Comparison of ENCODE assay signal across 22 cellular contexts in the genomic region with DNA sequence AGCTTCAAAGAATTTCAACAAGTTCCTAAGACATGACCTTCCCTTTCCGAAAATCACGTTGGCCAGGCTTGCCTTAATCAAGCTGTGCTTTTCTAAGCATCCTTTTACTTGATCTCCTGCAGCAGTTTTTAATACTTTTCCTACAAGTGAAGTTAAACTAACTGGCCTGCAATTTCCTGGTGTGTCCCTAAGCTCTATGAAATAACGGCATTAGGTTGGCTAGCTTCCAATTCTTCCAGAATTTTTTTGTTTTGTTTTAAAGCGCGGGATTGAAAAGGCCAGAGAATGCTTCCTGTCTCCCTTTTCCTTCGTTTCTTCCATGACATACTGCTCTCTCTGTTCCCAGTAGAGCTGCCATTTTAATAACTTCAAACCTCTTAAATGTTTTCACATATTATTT. TPM values are rescaled to one million over a fixed set of nuclear protein-coding genes. Genes with fewer than 3 reads are reported as not detected.
DNase-seq lines count a peak whose midpoint lies in the region; FAIRE-seq and TF ChIP-seq lines count a peak whose summit lies in the region.
"Had no signal": no experiment of that assay in that cellular context is flagged by ENCODE, and none has a peak within 500 bp of the region (broad histone marks: within the 10 kb centered on the region; RNA-seq: fewer than 3 reads in every experiment).

No MANE protein-coding gene starts in this region.

- H3K27me3 ChIP-seq in fibroblast of lung (ENCODE audit: control insufficient read depth, insufficient read depth, low read length) (no peaks in the 10 kb centered on the region), uterus (no peaks in the 10 kb centered on the region)
- H3K27me3 ChIP-seq: MG63 had no signal

- H3K4me3 Mint-ChIP-seq in osteocyte (ENCODE audit: unreplicated experiment) = no peak overlapping the region
- H3K4me3 Mint-ChIP-seq: CD4-positive, alpha-beta memory T cell had no signal

- intact Hi-C loops in uterus (cut with DNase I; ENCODE audit: low total_unique reads) = no loop called here

- TF ChIP-seq CTCF in fibroblast of lung (conservative IDR thresholded peaks at IDR 0.05 in 1 of 2, IDR thresholded peaks at IDR 0.05 in 1 of 2; ENCODE audit: low read depth in 1 of 2, low read length in 2 of 2) (no peak), osteocyte (IDR thresholded peaks at IDR 0.05) (no peak), uterus (IDR thresholded peaks at IDR 0.05) (no peak)

- H3K9me3 ChIP-seq in fibroblast of lung (ENCODE audit: control insufficient read depth, insufficient read depth, low read depth, low read length) = no peaks in the 10 kb centered on the region
- no peaks in the 10 kb centered on the region for H3K9me3 ChIP-seq in uterus

- H3K27ac ChIP-seq in fibroblast of lung (ENCODE audit: insufficient read depth, low read length) = no peak overlapping the region
- no peak overlapping the region for H3K27ac ChIP-seq in uterus

- H3K9ac ChIP-seq in fibroblast of lung (ENCODE audit: insufficient read depth, low read length) = no peak overlapping the region

- H3K9me3 Mint-ChIP-seq in osteocyte (ENCODE audit: unreplicated experiment) = peaks cover 4% of the 10 kb centered on the region

- no peaks in the 10 kb centered on the region for H3K36me3 Mint-ChIP-seq in osteocyte (ENCODE audit: unreplicated experiment)
- H3K36me3 Mint-ChIP-seq: CD4-positive, alpha-beta memory T cell had no signal

- peak; percentile 99 for FAIRE-seq in G401.6 (lab: Jason Lieb, UNC)
- FAIRE-seq: GM12892 had no signal

- DNase-seq in NCI-H69 (lab: John Stamatoyannopoulos, UW) (peak; percentile 27), fibroblast of lung (ENCODE audit: low read depth in 2 of 2) (peak in 1 of 2 donors; percentile 39), osteocyte (ENCODE audit: extremely low spot score, unreplicated experiment) (no peak), NCI-H524 treated with DMSO at 0.1 percent for 48 hours (lab: John Stamatoyannopoulos, UW) (no peak), uterus (no peak), glomerular visceral epithelial cell (ENCODE audit: extremely low spot score) (no peak)
- DNase-seq: Calu3; CD4-positive, alpha-beta memory T cell; DMS79 treated with DMSO at 0.1 percent for 48 hours; GOT3; KG1; MG63; NCI-H1092 treated with DMSO at 0.1 percent for 48 hours; NCI-H2081 treated with DMSO at 0.1 percent for 48 hours; NCI-H2227 treated with DMSO at 0.1 percent for 48 hours; NCI-H524; NK-92 treated with Interleukin-12 subunit alpha and Interleukin-12 subunit beta, amount 100 ng/mL, for 24 hours; OCI-M1; SIG-M5 had no signal

- peak overlapping the region; percentile 79 for H3K27ac Mint-ChIP-seq in osteocyte (ENCODE audit: unreplicated experiment)
- H3K27ac Mint-ChIP-seq: CD4-positive, alpha-beta memory T cell had no signal

- no peak overlapping the region for H3K4me3 ChIP-seq in fibroblast of lung (replicated peaks in 1 of 4; ENCODE audit: control extremely low read depth in 1 of 4, insufficient read depth in 1 of 4, low read depth in 3 of 4, low read length in 4 of 4)
- no peak overlapping the region for H3K4me3 ChIP-seq in uterus
- H3K4me3 ChIP-seq: MG63 had no signal

- H3K4me1 Mint-ChIP-seq in osteocyte (ENCODE audit: unreplicated experiment) = peaks cover 39% of the 10 kb centered on the region
- H3K4me1 Mint-ChIP-seq: CD4-positive, alpha-beta memory T cell had no signal

- no peak overlapping the region for H3K4me2 ChIP-seq in fibroblast of lung (ENCODE audit: extremely low read depth, insufficient read depth, low read length)

- no peaks in the 10 kb centered on the region for H3K79me2 ChIP-seq in fibroblast of lung (ENCODE audit: control insufficient read depth, insufficient read depth, low read length)

- H3K4me1 ChIP-seq in fibroblast of lung (ENCODE audit: control insufficient read depth, extremely low read depth, insufficient read depth, low read length) (peaks cover 2% of the 10 kb centered on the region), uterus (no peaks in the 10 kb centered on the region)

- H2AFZ ChIP-seq in fibroblast of lung (ENCODE audit: low read length) = peak overlapping the region; percentile 38

- TF ChIP-seq POLR2A in uterus (IDR thresholded peaks at IDR 0.05) = no peak

- no peaks in the 10 kb centered on the region for H3K27me3 Mint-ChIP-seq in osteocyte (ENCODE audit: unreplicated experiment)

- H3K36me3 ChIP-seq in fibroblast of lung (ENCODE audit: control insufficient read depth, insufficient read depth, low read length) (no peaks in the 10 kb centered on the region), uterus (no peaks in the 10 kb centered on the region)
- H3K36me3 ChIP-seq: MG63 had no signal

- no peaks in the 10 kb centered on the region for H4K20me1 ChIP-seq in fibroblast of lung (ENCODE audit: control insufficient read depth, extremely low read depth, insufficient read depth, low read length)

RNA-seq across cellular contexts. Expression of a gene that starts 40.3 kb away (rescaled TPM):
- under 0.01 and 0.33 TPM in 2 replicates for total RNA-seq in fibroblast of lung
- polyA plus RNA-seq in fibroblast of lung = 0.01 TPM in 1 of 2 replicates, not detected in the other
- polyA plus RNA-seq in fibroblast of lung (2012) = 0.01 TPM in 1 of 2 replicates, not detected in the other
- polyA minus RNA-seq in fibroblast of lung (ENCODE audit: low replicate concordance) = not detected in 2 replicates
- not detected in 2 replicates for total RNA-seq in osteocyte
- total RNA-seq in uterus = 1 to 10 TPM in 2 of 4 donors, not detected in 2; 1.1 to 7.7 TPM
- total RNA-seq: CD4-positive, alpha-beta memory T cell; RPMI7951 had no signal
- polyA plus RNA-seq: CD4-positive, alpha-beta memory T cell had no signal
